24 cellular contexts compared by ENCODE assay signal in genomic region chr3:186200746-186201145, GRCh38.
DNase-seq lines count a peak whose midpoint lies in the region; ATAC-seq and TF ChIP-seq lines count a peak whose summit lies in the region.
"Had no signal": no experiment of that assay in that cellular context is flagged by ENCODE, and none has a peak within 500 bp of the region (broad histone marks: within the 10 kb centered on the region; RNA-seq: fewer than 3 reads in every experiment).

No MANE protein-coding gene starts in this region.

- no peaks in the 10 kb centered on the region for H3K27me3 ChIP-seq in dorsolateral prefrontal cortex
- H3K27me3 ChIP-seq: MG63 had no signal

- H3K36me3 Mint-ChIP-seq in immature natural killer cell = no peaks in the 10 kb centered on the region

- peak in 1 of 56 donors; percentile 17 for TF ChIP-seq CTCF in dorsolateral prefrontal cortex (IDR thresholded peaks at IDR 0.05 in 54 of 56, conservative IDR thresholded peaks at IDR 0.05 in 2 of 56; ENCODE audit: low read depth in 1 of 56, partially characterized antibody in 56 of 56)

- peaks cover 0 to 2% (median 0%) of the 10 kb centered on the region in 3 donors for H3K27me3 Mint-ChIP-seq in immature natural killer cell (ENCODE audit: low read depth in 3 of 3)

- no peak overlapping the region for H3K4me3 Mint-ChIP-seq in immature natural killer cell
- H3K4me3 Mint-ChIP-seq: CD14-positive monocyte had no signal

- H3K9me3 Mint-ChIP-seq in immature natural killer cell = no peaks in the 10 kb centered on the region
- H3K9me3 Mint-ChIP-seq: CD14-positive monocyte had no signal

- DNase-seq in C1 segment of cervical spinal cord (lab: John Stamatoyannopoulos, UW) (peak in 13 of 14 donors; percentile 12 to 83 (median 62)), dorsolateral prefrontal cortex (peak; percentile 20 to 87 (median 83)), midbrain (lab: John Stamatoyannopoulos, UW) (peak; percentile 90), substantia nigra (lab: John Stamatoyannopoulos, UW) (peak; percentile 23 to 90 (median 72)), immature natural killer cell (no peak), NCI-H446 treated with DMSO at 0.1 percent for 48 hours (lab: John Stamatoyannopoulos, UW) (no peak)
- DNase-seq: 8988T, AML-193, DMS53, GF-D8, MG63, NCI-H1417, NCI-H1694 treated with DMSO at 0.1 percent for 48 hours, NCI-H2081 treated with DMSO at 0.1 percent for 48 hours, NCI-H446, NCI-H526 treated with DMSO at 0.1 percent for 48 hours, PC-3, RPMI8226, SHP77 treated with DMSO at 0.1 percent for 48 hours had no signal

- peak overlapping the region in 15 of 59 donors; percentile 4 to 32 (median 17) for H3K4me3 ChIP-seq in dorsolateral prefrontal cortex
- H3K4me3 ChIP-seq: K562, MG63, SK-N-MC had no signal

- intact Hi-C loops in dorsolateral prefrontal cortex (cut with DNase I) = loop anchor here (1.0 kb wide), 2 partner anchors 9 to 103 kb away; no protein-coding TSS in a partner anchor

- no peaks in the 10 kb centered on the region for H3K4me1 Mint-ChIP-seq in immature natural killer cell
- H3K4me1 Mint-ChIP-seq: CD14-positive monocyte had no signal

- H3K27ac ChIP-seq in dorsolateral prefrontal cortex (peak overlapping the region in 48 of 59 donors; percentile 3 to 82 (median 57)), substantia nigra (ENCODE audit: low read depth, low read length, poor library complexity, severe bottlenecking) (peak overlapping the region; percentile 78)
- H3K27ac ChIP-seq: SK-N-MC had no signal

- H3K27ac Mint-ChIP-seq in immature natural killer cell = no peak overlapping the region

- ATAC-seq in GM21447 (IDR thresholded peaks at IDR 0.05; ENCODE audit: unreplicated experiment) = no peak
- ATAC-seq: HepG2, K562, PC-3 had no signal

Comparison
In these comparisons a context has a peak if more than half of its experiments do, and no peak if none do; other contexts are left out.
1. DNase-seq: peak in C1 segment of cervical spinal cord (13 of 14), dorsolateral prefrontal cortex (10 of 10), midbrain (single experiment) and substantia nigra (49 of 49); none in immature natural killer cell (0 of 3) and NCI-H446 treated with DMSO at 0.1 percent for 48 hours (single experiment).